9 cellular contexts compared by ENCODE assay signal in genomic region chr11:12280838-12281565, GRCh38.
DNase-seq lines count a peak whose midpoint lies in the region; ATAC-seq and TF ChIP-seq lines count a peak whose summit lies in the region.
"Had no signal": no experiment of that assay in that cellular context is flagged by ENCODE, and none has a peak within 500 bp of the region (broad histone marks: within the 10 kb centered on the region; RNA-seq: fewer than 3 reads in every experiment).

No MANE protein-coding gene starts in this region.

- ATAC-seq in GM21723 (IDR thresholded peaks at IDR 0.05; ENCODE audit: unreplicated experiment), result no peak

- peak in 1 of 2 experiments; percentile 25 for DNase-seq in Caco-2
- DNase-seq in HFFc6, result no peak
- DNase-seq in ecto neural progenitor cell (ENCODE audit: low spot score), result peak; percentile 43
- peak; percentile 40 for DNase-seq in stimulated activated CD4-positive, alpha-beta T cell treated with anti-CD3 and anti-CD28 coated beads, Interleukin-15, amount 100 ng/mL, for 24 hours
- DNase-seq in T-helper 1 cell, result no peak
- no peak for DNase-seq in SW480 (ENCODE audit: low spot score)
- no peak for DNase-seq in neural progenitor cell (ENCODE audit: low spot score)

- H2AFZ ChIP-seq in neural progenitor cell (replicated peaks), result no peak overlapping the region

- H3K79me2 ChIP-seq in neural progenitor cell (ENCODE audit: low read depth), result no peaks in the 10 kb centered on the region

- H3K27me3 Mint-ChIP-seq in Caco-2 (ENCODE audit: insufficient read depth, unreplicated experiment) (no peaks in the 10 kb centered on the region), HFFc6 (ENCODE audit: insufficient read depth) (peaks cover 3% of the 10 kb centered on the region; the same call in 1 of the 2 replicates), neural progenitor cell (ENCODE audit: insufficient read depth, low read depth) (peaks cover 7% of the 10 kb centered on the region)

- no peaks in the 10 kb centered on the region for H3F3A ChIP-seq in neural progenitor cell (ENCODE audit: low read depth)

- H3K9me3 ChIP-seq in Caco-2, result no peaks in the 10 kb centered on the region
- H3K9me3 ChIP-seq in neural progenitor cell (ENCODE audit: low read depth), result no peaks in the 10 kb centered on the region

- H3K9me3 Mint-ChIP-seq in Caco-2 (ENCODE audit: unreplicated experiment), result no peaks in the 10 kb centered on the region
- no peaks in the 10 kb centered on the region for H3K9me3 Mint-ChIP-seq in HFFc6
- H3K9me3 Mint-ChIP-seq in neural progenitor cell, result no peaks in the 10 kb centered on the region
- H3K9me3 Mint-ChIP-seq: naive B cell had no signal

- H3K27me3 ChIP-seq in Caco-2 (replicated peaks; ENCODE audit: control insufficient read depth, insufficient read depth, low read length) (no peaks in the 10 kb centered on the region), neural progenitor cell (no peaks in the 10 kb centered on the region)

- no peak overlapping the region for H3K27ac ChIP-seq in neural progenitor cell

- H3K4me1 Mint-ChIP-seq in Caco-2 (ENCODE audit: low read depth, unreplicated experiment), result peaks cover 36% of the 10 kb centered on the region
- H3K4me1 Mint-ChIP-seq in HFFc6 (ENCODE audit: low read depth), result peaks cover 59% of the 10 kb centered on the region
- H3K4me1 Mint-ChIP-seq in neural progenitor cell, result peaks cover 3% of the 10 kb centered on the region
- H3K4me1 Mint-ChIP-seq: naive B cell had no signal

- TF ChIP-seq CTCF in Caco-2 (IDR thresholded peaks at IDR 0.05; ENCODE audit: insufficient read depth in 1 of 2, low read depth in 1 of 2, low read length in 1 of 2, severe bottlenecking in 1 of 2, unreplicated experiment in 1 of 2) (no peak), HFFc6 (IDR thresholded peaks at IDR 0.05) (no peak), neural progenitor cell (IDR thresholded peaks at IDR 0.05) (no peak)

- H3K4me1 ChIP-seq in Caco-2, result peaks cover 30% of the 10 kb centered on the region
- H3K4me1 ChIP-seq in neural progenitor cell, result peaks cover 4% of the 10 kb centered on the region

- CTCF ChIA-PET in Caco-2 (lab: Charles Lee), result interaction anchor here (0.8 to 3.3 kb wide), 20 partner anchors 8 to 272 kb away, joined by 3 to 31 read pairs (median 5); no protein-coding TSS in a partner anchor

- H3K36me3 Mint-ChIP-seq in Caco-2 (ENCODE audit: insufficient read depth, unreplicated experiment) (no peaks in the 10 kb centered on the region), HFFc6 (ENCODE audit: low read depth) (no peaks in the 10 kb centered on the region), neural progenitor cell (no peaks in the 10 kb centered on the region)
- H3K36me3 Mint-ChIP-seq: naive B cell had no signal

- H3K36me3 ChIP-seq in Caco-2 (ENCODE audit: control insufficient read depth, insufficient read depth, low read length) (no peaks in the 10 kb centered on the region), neural progenitor cell (no peaks in the 10 kb centered on the region)

- H3K27ac Mint-ChIP-seq in Caco-2 (ENCODE audit: unreplicated experiment), result peak overlapping the region; percentile 83
- peak overlapping the region; percentile 96; the same call in 1 of the 2 replicates for H3K27ac Mint-ChIP-seq in HFFc6
- no peak overlapping the region for H3K27ac Mint-ChIP-seq in neural progenitor cell

- no peak overlapping the region for H3K9ac ChIP-seq in neural progenitor cell

- H4K20me1 ChIP-seq in neural progenitor cell (ENCODE audit: low read depth), result no peaks in the 10 kb centered on the region

- H3K4me3 ChIP-seq in Caco-2 (ENCODE audit: low read depth, low read length) (no peak overlapping the region), neural progenitor cell (no peak overlapping the region)

- no peak overlapping the region for H3K4me3 Mint-ChIP-seq in Caco-2 (ENCODE audit: unreplicated experiment)
- H3K4me3 Mint-ChIP-seq in HFFc6, result no peak overlapping the region
- H3K4me3 Mint-ChIP-seq in neural progenitor cell, result no peak overlapping the region

- no TSS peak for BruUV-seq in Caco-2 (replicated peaks; lab: Mats Ljungman, UMichigan)

- POLR2A ChIA-PET in Caco-2 (lab: Charles Lee), result no interaction called here

- intact Hi-C loops in Caco-2 (cut with micrococcal nuclease; ENCODE audit: unreplicated experiment), result loop anchor here (1.0 to 10.0 kb wide), 7 partner anchors 22 to 486 kb away; partner anchors contain the start of gene MICAL2

- no peak overlapping the region for H3K4me2 ChIP-seq in neural progenitor cell

Comparison
In these comparisons a context has a peak if more than half of its experiments do, and no peak if none do; other contexts are left out.
1. DNase-seq: peak in ecto neural progenitor cell (single experiment) and stimulated activated CD4-positive, alpha-beta T cell treated with anti-CD3 and anti-CD28 coated beads, Interleukin-15, amount 100 ng/mL, for 24 hours (single experiment); none in HFFc6 (single experiment), T-helper 1 cell (0 of 5), SW480 (single experiment) and neural progenitor cell (single experiment).